In the genomic region with DNA sequence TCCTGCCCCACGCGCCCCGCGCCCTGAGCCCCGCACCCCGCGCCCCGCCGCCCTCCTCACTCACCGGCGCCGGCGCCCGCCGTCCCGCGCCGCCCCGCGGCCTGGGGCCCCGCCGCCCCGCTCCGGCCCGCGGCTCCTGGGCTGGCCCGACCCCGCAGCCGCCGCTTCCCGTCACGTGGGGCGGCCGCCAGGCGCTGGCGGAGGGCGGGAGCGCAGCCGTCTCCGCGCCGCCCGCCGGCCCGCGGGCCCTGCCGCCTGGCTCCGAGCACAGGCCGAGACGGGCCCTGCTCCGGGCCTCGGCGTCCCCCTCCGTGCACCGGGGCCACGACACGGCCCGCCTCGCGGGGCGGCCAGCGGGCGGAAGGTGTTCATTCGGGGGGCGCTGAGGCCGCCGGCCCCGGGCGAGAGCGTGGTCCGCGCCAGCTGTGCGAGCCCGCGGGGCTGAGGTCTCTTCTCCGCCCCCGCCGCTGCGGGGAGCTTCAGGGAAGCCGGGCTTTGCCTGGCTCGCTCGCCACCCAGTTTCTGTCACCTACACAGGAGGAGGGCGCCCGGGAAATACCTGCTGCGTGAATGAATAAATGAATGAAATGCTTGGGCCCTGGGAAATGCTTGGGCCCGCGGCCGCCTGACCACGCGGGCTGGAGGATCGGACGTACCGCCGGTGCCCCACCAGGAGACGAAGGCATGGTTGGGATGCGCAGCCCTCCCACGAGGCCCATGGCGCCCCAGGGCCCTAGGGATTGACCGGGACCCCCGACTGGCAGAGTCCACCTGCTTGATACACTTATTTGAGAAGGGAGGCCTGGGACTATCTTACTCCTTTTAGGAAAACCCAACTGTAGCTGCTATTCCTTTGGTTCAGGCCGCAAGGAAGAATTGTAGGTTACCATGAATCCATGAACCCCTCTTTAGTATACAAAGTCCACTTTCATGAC, we compare ENCODE assay signal across 1 cellular context.
TF ChIP-seq lines count a peak whose summit lies in the region.

A gene with protein sequence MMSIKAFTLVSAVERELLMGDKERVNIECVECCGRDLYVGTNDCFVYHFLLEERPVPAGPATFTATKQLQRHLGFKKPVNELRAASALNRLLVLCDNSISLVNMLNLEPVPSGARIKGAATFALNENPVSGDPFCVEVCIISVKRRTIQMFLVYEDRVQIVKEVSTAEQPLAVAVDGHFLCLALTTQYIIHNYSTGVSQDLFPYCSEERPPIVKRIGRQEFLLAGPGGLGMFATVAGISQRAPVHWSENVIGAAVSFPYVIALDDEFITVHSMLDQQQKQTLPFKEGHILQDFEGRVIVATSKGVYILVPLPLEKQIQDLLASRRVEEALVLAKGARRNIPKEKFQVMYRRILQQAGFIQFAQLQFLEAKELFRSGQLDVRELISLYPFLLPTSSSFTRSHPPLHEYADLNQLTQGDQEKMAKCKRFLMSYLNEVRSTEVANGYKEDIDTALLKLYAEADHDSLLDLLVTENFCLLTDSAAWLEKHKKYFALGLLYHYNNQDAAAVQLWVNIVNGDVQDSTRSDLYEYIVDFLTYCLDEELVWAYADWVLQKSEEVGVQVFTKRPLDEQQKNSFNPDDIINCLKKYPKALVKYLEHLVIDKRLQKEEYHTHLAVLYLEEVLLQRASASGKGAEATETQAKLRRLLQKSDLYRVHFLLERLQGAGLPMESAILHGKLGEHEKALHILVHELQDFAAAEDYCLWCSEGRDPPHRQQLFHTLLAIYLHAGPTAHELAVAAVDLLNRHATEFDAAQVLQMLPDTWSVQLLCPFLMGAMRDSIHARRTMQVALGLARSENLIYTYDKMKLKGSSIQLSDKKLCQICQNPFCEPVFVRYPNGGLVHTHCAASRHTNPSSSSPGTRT (minus strand): TSS at position 175 of the 935 bp plus-strand sequence. CDS start 21,434 bp downstream, outside the sequence.

TF ChIP-seq in HepG2, 621 proteins besides CTCF, POLR2A, EP300 and RAD21 (continued from another document and continues in another):
- TF ChIP-seq NKX3-1 (CRISPR knock-in tag; IDR thresholded peaks at IDR 0.05) (no peak), ZNF530 (CRISPR knock-in tag; IDR thresholded peaks at IDR 0.05; ENCODE audit: low read depth) (no peak), POLR2G (IDR thresholded peaks at IDR 0.05; ENCODE audit: low read depth, low read length) (peak; percentile 86), GATAD2A (CRISPR knock-in tag; IDR thresholded peaks at IDR 0.05) (0 out of 2 replicates have a peak, but pooled peaks have one; percentile 19), CENPBD1 (CRISPR knock-in tag; IDR thresholded peaks at IDR 0.05; ENCODE audit: borderline replicate concordance, low read depth) (no peak; the same call in 1 of the 2 replicates), CENPT (CRISPR knock-in tag; IDR thresholded peaks at IDR 0.05; ENCODE audit: low read depth) (no peak), HMGA1 (CRISPR knock-in tag; conservative IDR thresholded peaks at IDR 0.05) (no peak), KLF6 (CRISPR knock-in tag; IDR thresholded peaks at IDR 0.05) (no peak), KLF13 (CRISPR knock-in tag; IDR thresholded peaks at IDR 0.05) (peak; percentile 93), ZNF564 (CRISPR knock-in tag; IDR thresholded peaks at IDR 0.05) (peak; percentile 51; the same call in 1 of the 2 replicates), ZBTB8A (CRISPR knock-in tag; IDR thresholded peaks at IDR 0.05; ENCODE audit: borderline replicate concordance, low read depth) (peak; percentile 75; the same call in 1 of the 2 replicates), NFE2L1 (CRISPR knock-in tag; IDR thresholded peaks at IDR 0.05; ENCODE audit: borderline replicate concordance) (no peak), ETV6 (CRISPR knock-in tag; conservative IDR thresholded peaks at IDR 0.05) (no peak), DR1 (CRISPR knock-in tag; IDR thresholded peaks at IDR 0.05) (no peak; the same call in 1 of the 2 replicates), ZNF382 (CRISPR knock-in tag; IDR thresholded peaks at IDR 0.05; ENCODE audit: borderline replicate concordance) (no peak), ZNF790 (CRISPR knock-in tag; IDR thresholded peaks at IDR 0.05; ENCODE audit: borderline replicate concordance) (no peak), ZNF724P (CRISPR knock-in tag; IDR thresholded peaks at IDR 0.05; ENCODE audit: borderline replicate concordance) (peak; percentile 63; the same call in 1 of the 2 replicates), ZNF234 (CRISPR knock-in tag; conservative IDR thresholded peaks at IDR 0.05) (no peak), ZNF572 (CRISPR knock-in tag; IDR thresholded peaks at IDR 0.05) (peak; percentile 59; the same call in 1 of the 2 replicates), RORA (CRISPR knock-in tag; IDR thresholded peaks at IDR 0.05) (no peak), ZNF350 (CRISPR knock-in tag; IDR thresholded peaks at IDR 0.05; ENCODE audit: borderline replicate concordance, low read depth) (peak; percentile 44; the same call in 1 of the 2 replicates), ZNF331 (CRISPR knock-in tag; IDR thresholded peaks at IDR 0.05) (no peak), ZFP41 (CRISPR knock-in tag; IDR thresholded peaks at IDR 0.05; ENCODE audit: borderline replicate concordance) (0 out of 2 replicates have a peak, but pooled peaks have one; percentile 42), ZBTB33 (CRISPR knock-in tag; IDR thresholded peaks at IDR 0.05) (no peak), ZNF264 (CRISPR knock-in tag; IDR thresholded peaks at IDR 0.05) (peak; percentile 74; the same call in 1 of the 2 replicates), RARG (CRISPR knock-in tag; IDR thresholded peaks at IDR 0.05; ENCODE audit: low read depth) (no peak), FOXA1 (IDR thresholded peaks at IDR 0.05) (no peak), FOXA1 (CRISPR knock-in tag; IDR thresholded peaks at IDR 0.05) (no peak), ZNF329 (CRISPR knock-in tag; IDR thresholded peaks at IDR 0.05; ENCODE audit: low read depth) (no peak; the same call in 1 of the 2 replicates), MEIS2 (CRISPR knock-in tag; IDR thresholded peaks at IDR 0.05) (peak; percentile 72), ZSCAN20 (CRISPR knock-in tag; IDR thresholded peaks at IDR 0.05; ENCODE audit: borderline replicate concordance) (no peak; the same call in 1 of the 2 replicates), CREM (IDR thresholded peaks at IDR 0.05) (no peak), CREM (CRISPR knock-in tag; IDR thresholded peaks at IDR 0.05) (no peak), CHD4 (IDR thresholded peaks at IDR 0.05; ENCODE audit: borderline replicate concordance, low read length) (no peak), SP5 (CRISPR knock-in tag; IDR thresholded peaks at IDR 0.05; ENCODE audit: borderline replicate concordance, low read depth) (0 out of 2 replicates have a peak, but pooled peaks have one; percentile 19), AKNA (CRISPR knock-in tag; IDR thresholded peaks at IDR 0.05; ENCODE audit: borderline replicate concordance) (no peak), MATR3 (CRISPR knock-in tag; IDR thresholded peaks at IDR 0.05) (no peak), SIN3B (IDR thresholded peaks at IDR 0.05; ENCODE audit: low read length) (no peak), RXRA (CRISPR knock-in tag; IDR thresholded peaks at IDR 0.05) (peak; percentile 79), PRDM10 (CRISPR knock-in tag; IDR thresholded peaks at IDR 0.05; ENCODE audit: low read depth) (no peak), CCDC6 (CRISPR knock-in tag; IDR thresholded peaks at IDR 0.05) (peak; percentile 73; the same call in 1 of the 2 replicates), ZNF562 (CRISPR knock-in tag; IDR thresholded peaks at IDR 0.05; ENCODE audit: borderline replicate concordance) (no peak)
- TF ChIP-seq, protein P1, sequence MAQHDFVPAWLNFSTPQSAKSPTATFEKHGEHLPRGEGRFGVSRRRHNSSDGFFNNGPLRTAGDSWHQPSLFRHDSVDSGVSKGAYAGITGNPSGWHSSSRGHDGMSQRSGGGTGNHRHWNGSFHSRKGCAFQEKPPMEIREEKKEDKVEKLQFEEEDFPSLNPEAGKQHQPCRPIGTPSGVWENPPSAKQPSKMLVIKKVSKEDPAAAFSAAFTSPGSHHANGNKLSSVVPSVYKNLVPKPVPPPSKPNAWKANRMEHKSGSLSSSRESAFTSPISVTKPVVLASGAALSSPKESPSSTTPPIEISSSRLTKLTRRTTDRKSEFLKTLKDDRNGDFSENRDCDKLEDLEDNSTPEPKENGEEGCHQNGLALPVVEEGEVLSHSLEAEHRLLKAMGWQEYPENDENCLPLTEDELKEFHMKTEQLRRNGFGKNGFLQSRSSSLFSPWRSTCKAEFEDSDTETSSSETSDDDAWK (CRISPR knock-in tag; IDR thresholded peaks at IDR 0.05) = no peak
- TF ChIP-seq, protein P2, sequence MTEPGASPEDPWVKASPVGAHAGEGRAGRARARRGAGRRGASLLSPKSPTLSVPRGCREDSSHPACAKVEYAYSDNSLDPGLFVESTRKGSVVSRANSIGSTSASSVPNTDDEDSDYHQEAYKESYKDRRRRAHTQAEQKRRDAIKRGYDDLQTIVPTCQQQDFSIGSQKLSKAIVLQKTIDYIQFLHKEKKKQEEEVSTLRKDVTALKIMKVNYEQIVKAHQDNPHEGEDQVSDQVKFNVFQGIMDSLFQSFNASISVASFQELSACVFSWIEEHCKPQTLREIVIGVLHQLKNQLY (CRISPR knock-in tag; IDR thresholded peaks at IDR 0.05) = 0 out of 2 replicates have a peak, but pooled peaks have one; percentile 10
